ENCODE assay signal across 11 cellular contexts in the genomic region with DNA sequence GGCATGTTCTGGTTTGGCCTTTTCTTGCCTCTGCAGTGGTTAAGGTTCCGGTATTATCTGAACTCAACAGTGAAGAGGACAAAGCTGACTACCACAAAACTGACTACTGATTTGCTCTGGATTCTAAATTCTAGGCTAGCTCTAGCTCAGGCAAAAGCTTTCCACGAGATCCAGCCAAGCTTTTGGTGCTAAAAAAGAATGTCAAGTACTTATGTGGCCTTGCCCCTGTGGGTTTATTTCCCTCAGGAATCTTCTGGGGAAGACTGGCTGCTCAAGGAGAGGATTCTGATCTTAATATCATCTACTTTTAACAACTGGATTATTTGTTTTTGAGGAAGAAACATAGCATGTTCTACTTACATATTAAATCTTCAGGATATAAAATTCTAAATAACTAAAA. TPM values are rescaled to one million over a fixed set of nuclear protein-coding genes. Genes with fewer than 3 reads are reported as not detected.
A peak's percentile ranks its signal among the peaks of the same experiment; 100 is the strongest.
DNase-seq lines count a peak whose midpoint lies in the region; ATAC-seq, FAIRE-seq and TF ChIP-seq lines count a peak whose summit lies in the region.
"Had no signal": no experiment of that assay in that cellular context is flagged by ENCODE, and none has a peak within 500 bp of the region (broad histone marks: within the 10 kb centered on the region; RNA-seq: fewer than 3 reads in every experiment).

No MANE protein-coding gene starts in this region.

- H3K9me3 ChIP-seq in HUES48 (ENCODE audit: control insufficient read depth, insufficient read depth, low read length) (peaks cover 17% of the 10 kb centered on the region), keratinocyte (ENCODE audit: control insufficient read depth, low read depth, low read length) (no peaks in the 10 kb centered on the region), subcutaneous abdominal adipose tissue (ENCODE audit: control insufficient read depth in 5 of 5, low read length in 5 of 5) (peaks cover 0 to 1% (median 0%) of the 10 kb centered on the region in 5 donors)

- no peak for DNase-seq in activated naive CD8-positive, alpha-beta T cell treated with anti-CD3 and anti-CD28 coated beads, Interleukin-2, amount 50 U/mL, for 24 hours
- DNase-seq in keratinocyte (ENCODE audit: low read depth, low spot score) (no peak), iPS-NIHi7 (ENCODE audit: extremely low spot score) (no peak), epidermal melanocyte (ENCODE audit: insufficient read length, low spot score) (no peak), NCI-H2107 treated with DMSO at 0.1 percent for 48 hours (lab: John Stamatoyannopoulos, UW; ENCODE audit: unreplicated experiment) (no peak)
- DNase-seq: activated CD8-positive, alpha-beta memory T cell treated with anti-CD3 and anti-CD28 coated beads, Interleukin-2, amount 50 U/mL, for 48 hours had no signal

- H3K27ac ChIP-seq in HUES48 (ENCODE audit: low read depth, low read length): peak overlapping the region; percentile 4
- H3K27ac ChIP-seq in keratinocyte (ENCODE audit: control insufficient read depth, insufficient read depth, low read length): peak overlapping the region; percentile 25
- H3K27ac ChIP-seq in subcutaneous abdominal adipose tissue (ENCODE audit: low read depth, low read length): peak overlapping the region; percentile 88

- no peak overlapping the region for H3K4me2 ChIP-seq in keratinocyte (ENCODE audit: control insufficient read depth, extremely low read depth, insufficient read depth, low read depth, low read length)

- no peaks in the 10 kb centered on the region for H3K9me3 Mint-ChIP-seq in activated naive CD8-positive, alpha-beta T cell treated with anti-CD3 and anti-CD28 coated beads, Interleukin-2, amount 50 U/mL, for 24 hours
- H3K9me3 Mint-ChIP-seq: stimulated activated naive B cell treated with anti-CD40 and anti-IgM and Interleukin-4, amounts not matched to agents 10 μg/mL and 1 μg/mL and 100 μg/mL, for 72 hours had no signal

- H3K9me1 ChIP-seq in keratinocyte (ENCODE audit: control insufficient read depth, extremely low read depth, insufficient read depth, low read length): no peaks in the 10 kb centered on the region

- H3K27me3 ChIP-seq in HUES48 (ENCODE audit: control insufficient read depth, insufficient read depth, low read length) (no peaks in the 10 kb centered on the region), keratinocyte (ENCODE audit: control insufficient read depth, extremely low read depth, insufficient read depth, low read length) (no peaks in the 10 kb centered on the region), subcutaneous abdominal adipose tissue (ENCODE audit: control insufficient read depth in 5 of 5, insufficient read depth in 4 of 5, low read length in 5 of 5) (no peaks in the 10 kb centered on the region)

- no peak overlapping the region for H3K4me3 Mint-ChIP-seq in activated naive CD8-positive, alpha-beta T cell treated with anti-CD3 and anti-CD28 coated beads, Interleukin-2, amount 50 U/mL, for 24 hours
- H3K4me3 Mint-ChIP-seq: stimulated activated naive B cell treated with anti-CD40 and anti-IgM and Interleukin-4, amounts not matched to agents 10 μg/mL and 1 μg/mL and 100 μg/mL, for 72 hours had no signal

- H3K9ac ChIP-seq in HUES48 (ENCODE audit: low read depth, low read length) (no peak overlapping the region), keratinocyte (ENCODE audit: control insufficient read depth, extremely low read depth, insufficient read depth, low read length) (no peak overlapping the region), subcutaneous abdominal adipose tissue (ENCODE audit: low read length in 5 of 5) (peak overlapping the region in 3 of 5 donors; percentile 12 to 56 (median 32))

- H3K36me3 ChIP-seq in HUES48 (ENCODE audit: control insufficient read depth, insufficient read depth, low read length): peaks cover 86% of the 10 kb centered on the region
- H3K36me3 ChIP-seq in keratinocyte (ENCODE audit: control insufficient read depth in 2 of 2, extremely low read depth in 1 of 2, insufficient read depth in 2 of 2, low read length in 2 of 2): peaks cover 16 to 26% of the 10 kb centered on the region in 2 experiments
- H3K36me3 ChIP-seq in subcutaneous abdominal adipose tissue (ENCODE audit: control insufficient read depth in 5 of 5, insufficient read depth in 5 of 5, low read length in 5 of 5): peaks cover 23 to 58% (median 42%) of the 10 kb centered on the region in 5 donors

- TF ChIP-seq CTCF in keratinocyte (optimal IDR thresholded peaks at IDR 0.05 in 1 of 3, IDR thresholded peaks at IDR 0.05 in 1 of 3, conservative IDR thresholded peaks at IDR 0.05 in 1 of 3; ENCODE audit: extremely low read depth in 1 of 3, insufficient read depth in 2 of 3, low read length in 3 of 3): no peak

- peaks cover 52% of the 10 kb centered on the region for H3K36me3 Mint-ChIP-seq in activated naive CD8-positive, alpha-beta T cell treated with anti-CD3 and anti-CD28 coated beads, Interleukin-2, amount 50 U/mL, for 24 hours (ENCODE audit: low read depth)

- no peak for FAIRE-seq in keratinocyte (lab: Jason Lieb, UNC)
- FAIRE-seq: bronchial epithelial cell had no signal

- H3K4me1 Mint-ChIP-seq in activated naive CD8-positive, alpha-beta T cell treated with anti-CD3 and anti-CD28 coated beads, Interleukin-2, amount 50 U/mL, for 24 hours: peaks cover 11% of the 10 kb centered on the region

- H3K4me1 ChIP-seq in HUES48 (ENCODE audit: control insufficient read depth, insufficient read depth, low read length) (no peaks in the 10 kb centered on the region), keratinocyte (ENCODE audit: control insufficient read depth, extremely low read depth, insufficient read depth, low read length) (peaks cover 3% of the 10 kb centered on the region), subcutaneous abdominal adipose tissue (ENCODE audit: control insufficient read depth in 5 of 5, insufficient read depth in 5 of 5, low read length in 5 of 5) (peaks cover 2 to 24% (median 20%) of the 10 kb centered on the region in 5 donors)

- H3K79me2 ChIP-seq in keratinocyte (ENCODE audit: control insufficient read depth, insufficient read depth, low read length): no peaks in the 10 kb centered on the region

- H2AFZ ChIP-seq in keratinocyte (ENCODE audit: control insufficient read depth, low read length): no peak overlapping the region

- H3K4me3 ChIP-seq in HUES48 (ENCODE audit: low read depth, low read length) (no peak overlapping the region), keratinocyte (ENCODE audit: control insufficient read depth in 2 of 3, extremely low read depth in 1 of 3, insufficient read depth in 2 of 3, low read depth in 1 of 3, low read length in 3 of 3) (no peak overlapping the region), subcutaneous abdominal adipose tissue (ENCODE audit: low read depth in 1 of 5, low read length in 5 of 5) (no peak overlapping the region)

- dilution Hi-C loops in keratinocyte (cut with MboI; ENCODE audit: extremely low pct_ligation_motif_present, low sequenced_read_pairs): no loop called here

- ATAC-seq in activated naive CD8-positive, alpha-beta T cell treated with anti-CD3 and anti-CD28 coated beads, Interleukin-2, amount 50 U/mL, for 24 hours: no peak
- no peak for ATAC-seq in HG02884 (IDR thresholded peaks at IDR 0.05; ENCODE audit: unreplicated experiment)

- H3K27ac Mint-ChIP-seq in activated naive CD8-positive, alpha-beta T cell treated with anti-CD3 and anti-CD28 coated beads, Interleukin-2, amount 50 U/mL, for 24 hours: peak overlapping the region; percentile 37
- H3K27ac Mint-ChIP-seq: stimulated activated naive B cell treated with anti-CD40 and anti-IgM and Interleukin-4, amounts not matched to agents 10 μg/mL and 1 μg/mL and 100 μg/mL, for 72 hours had no signal

- H3K27me3 Mint-ChIP-seq in activated naive CD8-positive, alpha-beta T cell treated with anti-CD3 and anti-CD28 coated beads, Interleukin-2, amount 50 U/mL, for 24 hours: no peaks in the 10 kb centered on the region

- no peaks in the 10 kb centered on the region for H4K20me1 ChIP-seq in keratinocyte (ENCODE audit: control insufficient read depth, extremely low read depth, insufficient read depth, low read length)

RNA-seq across cellular contexts. Expression of a gene that starts 26.1 kb away (rescaled TPM):
- polyA plus RNA-seq in keratinocyte: 11.8 to 15.6 TPM (median 12.8 TPM) in 3 replicates
- polyA plus RNA-seq in keratinocyte (2011; ENCODE audit: low read depth): 1.4 TPM
- polyA plus RNA-seq in keratinocyte (2011; cell fraction: cytosol; rRNA removed): 7.1 and 7.8 TPM in 2 replicates
- 26.5 and 30.7 TPM in 2 replicates for polyA plus RNA-seq in keratinocyte (2011; cell fraction: nucleus; rRNA removed)
- 4.6 and 7.2 TPM in 2 replicates for polyA plus RNA-seq in keratinocyte (2012; ENCODE audit: low replicate concordance)
- 16.3 to 21.6 TPM (median 21.5 TPM) in 3 replicates for polyA minus RNA-seq in keratinocyte
- polyA minus RNA-seq in keratinocyte (2011; cell fraction: cytosol; rRNA and poly(A)+ RNA removed): 4.2 TPM
- polyA minus RNA-seq in keratinocyte (2011; cell fraction: nucleus; rRNA and poly(A)+ RNA removed): 9.0 and 14.4 TPM in 2 replicates

RNA-seq across cellular contexts. Expression of a gene that starts 35.1 kb away (rescaled TPM):
- 16.9 to 59.9 TPM (median 35.4 TPM) in 3 replicates for polyA plus RNA-seq in keratinocyte
- 18.5 TPM for polyA plus RNA-seq in keratinocyte (2011; ENCODE audit: low read depth)
- 42.4 and 79.1 TPM in 2 replicates for polyA plus RNA-seq in keratinocyte (2011; cell fraction: cytosol; rRNA removed)
- polyA plus RNA-seq in keratinocyte (2011; cell fraction: nucleus; rRNA removed): 50.5 and 54.5 TPM in 2 replicates
- polyA plus RNA-seq in keratinocyte (2012; ENCODE audit: low replicate concordance): 54.5 and 67.2 TPM in 2 replicates
- 25.1 to 76.6 TPM (median 46.5 TPM) in 3 replicates for polyA minus RNA-seq in keratinocyte
- 45.7 TPM for polyA minus RNA-seq in keratinocyte (2011; cell fraction: cytosol; rRNA and poly(A)+ RNA removed)
- polyA minus RNA-seq in keratinocyte (2011; cell fraction: nucleus; rRNA and poly(A)+ RNA removed): 23.6 and 53.8 TPM in 2 replicates

RNA-seq across cellular contexts. Expression of a gene that starts 45.1 kb away (rescaled TPM):
- 0.10 to 0.71 TPM (median 0.28 TPM) in 3 replicates for polyA plus RNA-seq in keratinocyte
- polyA plus RNA-seq in keratinocyte (2011; ENCODE audit: low read depth): 0.06 TPM
- polyA plus RNA-seq in keratinocyte (2011; cell fraction: cytosol; rRNA removed): 0.10 and 0.14 TPM in 2 replicates
- polyA plus RNA-seq in keratinocyte (2011; cell fraction: nucleus; rRNA removed): 0.46 and 0.79 TPM in 2 replicates
- 0.11 and 0.63 TPM in 2 replicates for polyA plus RNA-seq in keratinocyte (2012; ENCODE audit: low replicate concordance)
- 0.51 to 2.5 TPM (median 0.56 TPM) in 3 replicates for polyA minus RNA-seq in keratinocyte
- polyA minus RNA-seq in keratinocyte (2011; cell fraction: cytosol; rRNA and poly(A)+ RNA removed): not detected
- polyA minus RNA-seq in keratinocyte (2011; cell fraction: nucleus; rRNA and poly(A)+ RNA removed): 0.32 and 0.62 TPM in 2 replicates

RNA-seq across cellular contexts. Expression of a gene that starts 47.8 kb away (rescaled TPM):
- polyA plus RNA-seq in keratinocyte: 6.5 to 8.9 TPM (median 8.7 TPM) in 3 replicates
- polyA plus RNA-seq in keratinocyte (2011; ENCODE audit: low read depth): 5.1 TPM
- polyA plus RNA-seq in keratinocyte (2011; cell fraction: cytosol; rRNA removed): 6.1 and 7.7 TPM in 2 replicates
- polyA plus RNA-seq in keratinocyte (2011; cell fraction: nucleus; rRNA removed): 14.6 and 16.0 TPM in 2 replicates
- polyA plus RNA-seq in keratinocyte (2012; ENCODE audit: low replicate concordance): 6.0 and 9.7 TPM in 2 replicates
- 15.9 to 26.0 TPM (median 18.1 TPM) in 3 replicates for polyA minus RNA-seq in keratinocyte
- polyA minus RNA-seq in keratinocyte (2011; cell fraction: cytosol; rRNA and poly(A)+ RNA removed): 6.5 TPM
- polyA minus RNA-seq in keratinocyte (2011; cell fraction: nucleus; rRNA and poly(A)+ RNA removed): 8.7 and 21.0 TPM in 2 replicates

Comparison
In these comparisons a context has a peak if more than half of its experiments do, and no peak if none do; other contexts are left out.
1. H3K27ac ChIP-seq: peak in every context shown above with its lines; median percentile 88 in subcutaneous abdominal adipose tissue; 25 in keratinocyte; 4 in HUES48.
2. H3K9ac ChIP-seq: peak in subcutaneous abdominal adipose tissue (3 of 5); none in HUES48 (single experiment) and keratinocyte (single experiment).